Comparison of ENCODE assay signal across 8 cellular contexts in the genomic region with DNA sequence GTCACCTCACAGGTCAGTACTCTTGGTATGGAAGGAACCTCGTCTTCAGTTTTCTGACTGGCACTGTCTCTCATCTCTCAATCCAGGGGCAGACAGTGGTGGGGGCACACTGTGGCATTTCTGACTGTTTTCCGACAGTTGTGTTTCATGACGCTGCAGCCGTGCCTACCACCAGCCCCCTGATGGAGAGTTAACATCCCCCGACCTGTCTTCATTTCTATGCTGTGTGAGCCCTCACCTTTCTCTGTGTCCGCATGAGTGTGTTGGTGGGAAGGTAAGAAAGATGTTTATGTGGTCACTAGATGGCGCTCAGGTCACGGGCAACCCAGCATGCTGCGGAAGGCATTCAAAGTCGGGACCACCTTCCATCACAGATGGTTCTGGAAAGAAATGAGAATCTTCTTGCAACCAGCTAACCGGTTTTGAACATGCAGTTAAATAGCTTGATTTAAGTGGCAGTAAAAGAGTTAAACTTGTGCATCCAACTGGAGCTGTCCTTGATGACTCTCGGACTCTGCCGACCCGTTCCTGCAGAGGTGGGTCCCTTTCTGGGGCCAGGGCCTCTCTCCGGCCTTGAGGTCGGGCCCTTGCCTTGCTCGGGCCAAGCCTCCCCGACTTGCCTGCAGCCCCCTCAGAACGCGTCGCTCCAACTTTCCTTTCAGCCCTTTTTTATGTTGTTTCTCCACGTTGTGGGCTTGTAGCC.
DNase-seq lines count a peak whose midpoint lies in the region; ATAC-seq and TF ChIP-seq lines count a peak whose summit lies in the region.

No MANE protein-coding gene starts in this region.

- no peaks in the 10 kb centered on the region for H3K36me3 Mint-ChIP-seq in activated T-helper 17 cell treated with anti-CD3 and anti-CD28 coated beads, Interleukin-2, amount 50 U/mL, for 72 hours (ENCODE audit: low read depth)

- peak; percentile 79 for TF ChIP-seq CTCF in OCI-LY1 (IDR thresholded peaks at IDR 0.05; ENCODE audit: low read length)
- TF ChIP-seq CTCF in fibroblast of villous mesenchyme (IDR thresholded peaks at IDR 0.05; ENCODE audit: insufficient read depth, low read depth, low read length) = peak; percentile 75
- TF ChIP-seq CTCF in uterus (IDR thresholded peaks at IDR 0.05) = peak; percentile 51 to 69 (median 65)

- H3K4me1 Mint-ChIP-seq in activated T-helper 17 cell treated with anti-CD3 and anti-CD28 coated beads, Interleukin-2, amount 50 U/mL, for 72 hours = peaks cover 8% of the 10 kb centered on the region

- no peak overlapping the region for H3K4ac ChIP-seq in neuronal stem cell (ENCODE audit: low read length)

- no peak overlapping the region for H3K27ac ChIP-seq in OCI-LY1 (ENCODE audit: low read depth, low read length, poor library complexity, severe bottlenecking)
- no peak overlapping the region for H3K27ac ChIP-seq in neuronal stem cell (replicated peaks; ENCODE audit: low read length)
- no peak overlapping the region for H3K27ac ChIP-seq in uterus

- no peak overlapping the region for H2BK15ac ChIP-seq in neuronal stem cell (ENCODE audit: low read length)

- peak; percentile 45 for DNase-seq in NK-92 treated with Interleukin-12 subunit alpha and Interleukin-12 subunit beta, amount 100 ng/mL, for 24 hours (lab: John Stamatoyannopoulos, UW)
- no peak for DNase-seq in NK-92 (lab: John Stamatoyannopoulos, UW; ENCODE audit: unreplicated experiment)
- peak; percentile 67 for DNase-seq in fibroblast of villous mesenchyme (ENCODE audit: low read depth)
- DNase-seq in neuronal stem cell (ENCODE audit: low spot score) = peak; percentile 72
- DNase-seq in uterus = peak; percentile 41 to 44

- H3K27me3 ChIP-seq in OCI-LY1 (ENCODE audit: insufficient read depth, low read length) = no peaks in the 10 kb centered on the region; the same call in 1 of the 2 replicates
- peaks cover 0 to 6% (median 0%) of the 10 kb centered on the region in 3 experiments for H3K27me3 ChIP-seq in neuronal stem cell (ENCODE audit: control insufficient read depth in 3 of 3, insufficient read depth in 3 of 3, low read depth in 1 of 3, low read length in 3 of 3)
- no peaks in the 10 kb centered on the region for H3K27me3 ChIP-seq in uterus

- no peak overlapping the region for H3K27ac Mint-ChIP-seq in activated T-helper 17 cell treated with anti-CD3 and anti-CD28 coated beads, Interleukin-2, amount 50 U/mL, for 72 hours

- no peak overlapping the region for H2AK5ac ChIP-seq in neuronal stem cell (ENCODE audit: low read depth, low read length)

- H3K9ac ChIP-seq in OCI-LY1 (ENCODE audit: low read length) (no peak overlapping the region), neuronal stem cell (ENCODE audit: low read depth, low read length, poor library complexity) (no peak overlapping the region)

- H3K4me1 ChIP-seq in OCI-LY1 (ENCODE audit: insufficient read depth, low read length, severe bottlenecking) = peaks cover 4% of the 10 kb centered on the region
- H3K4me1 ChIP-seq in neuronal stem cell (ENCODE audit: control insufficient read depth in 2 of 2, insufficient read depth in 1 of 2, low read depth in 1 of 2, low read length in 2 of 2) = no peaks in the 10 kb centered on the region
- no peaks in the 10 kb centered on the region for H3K4me1 ChIP-seq in uterus

- peak; percentile 60 for ATAC-seq in HG03565 (IDR thresholded peaks at IDR 0.05; ENCODE audit: unreplicated experiment)
- ATAC-seq in activated T-helper 17 cell treated with anti-CD3 and anti-CD28 coated beads, Interleukin-2, amount 50 U/mL, for 72 hours (replicated peaks) = peak; percentile 76

- no peak overlapping the region for H4K8ac ChIP-seq in neuronal stem cell (ENCODE audit: low read depth, low read length)

- H4K20me1 ChIP-seq in OCI-LY1 (ENCODE audit: insufficient read depth, low read length) = no peaks in the 10 kb centered on the region

- peaks cover 21% of the 10 kb centered on the region for H3K27me3 Mint-ChIP-seq in activated T-helper 17 cell treated with anti-CD3 and anti-CD28 coated beads, Interleukin-2, amount 50 U/mL, for 72 hours

- H3K36me3 ChIP-seq in OCI-LY1 (ENCODE audit: insufficient read depth, low read length) (no peaks in the 10 kb centered on the region), neuronal stem cell (replicated peaks in 1 of 2; ENCODE audit: control insufficient read depth in 2 of 2, insufficient read depth in 2 of 2, low read length in 2 of 2) (no peaks in the 10 kb centered on the region), uterus (no peaks in the 10 kb centered on the region)

- no peaks in the 10 kb centered on the region for H3K9me3 ChIP-seq in OCI-LY1 (ENCODE audit: low read length)
- H3K9me3 ChIP-seq in neuronal stem cell (replicated peaks in 1 of 2; ENCODE audit: control insufficient read depth in 2 of 2, insufficient read depth in 1 of 2, low read depth in 1 of 2, low read length in 2 of 2) = peaks cover 0 to 2% of the 10 kb centered on the region in 2 donors
- H3K9me3 ChIP-seq in uterus = no peaks in the 10 kb centered on the region

- H3F3A ChIP-seq in OCI-LY1 (ENCODE audit: insufficient read depth, low read length) = no peaks in the 10 kb centered on the region

- no peak overlapping the region for H2BK12ac ChIP-seq in neuronal stem cell (ENCODE audit: low read length)

- H3K9me3 Mint-ChIP-seq in activated T-helper 17 cell treated with anti-CD3 and anti-CD28 coated beads, Interleukin-2, amount 50 U/mL, for 72 hours = no peaks in the 10 kb centered on the region

- H2AFZ ChIP-seq in OCI-LY1 (ENCODE audit: low read length) (no peak overlapping the region), neuronal stem cell (ENCODE audit: low read length) (no peak overlapping the region)

- no peak overlapping the region for H2BK120ac ChIP-seq in neuronal stem cell (ENCODE audit: low read depth, low read length)

- H3K18ac ChIP-seq in neuronal stem cell (ENCODE audit: low read length) = no peak overlapping the region

- no peak overlapping the region for H3K4me3 ChIP-seq in OCI-LY1 (ENCODE audit: low read depth, low read length, poor library complexity, severe bottlenecking)
- no peak overlapping the region for H3K4me3 ChIP-seq in fibroblast of villous mesenchyme (ENCODE audit: low read depth, low read length)
- no peak overlapping the region for H3K4me3 ChIP-seq in neuronal stem cell (ENCODE audit: low read length in 2 of 2)
- H3K4me3 ChIP-seq in uterus = no peak overlapping the region

- no peaks in the 10 kb centered on the region for H3K79me2 ChIP-seq in OCI-LY1 (ENCODE audit: insufficient read depth, low read length)

- H4K91ac ChIP-seq in neuronal stem cell (ENCODE audit: low read depth, low read length, poor library complexity) = no peak overlapping the region

- H2BK5ac ChIP-seq in neuronal stem cell (ENCODE audit: low read length) = no peak overlapping the region

- no peak for TF ChIP-seq POLR2A in uterus (IDR thresholded peaks at IDR 0.05)

- H3K9me2 ChIP-seq in OCI-LY1 (ENCODE audit: low read depth, low read length) = no peaks in the 10 kb centered on the region

- H3K4me3 Mint-ChIP-seq in activated T-helper 17 cell treated with anti-CD3 and anti-CD28 coated beads, Interleukin-2, amount 50 U/mL, for 72 hours = peak overlapping the region; percentile 66

- WGBS in neuronal stem cell (ENCODE audit: extremely low coverage in 2 of 2, insufficient read length in 2 of 2, insufficient replicate concordance in 1 of 2), 2 donors = no CpG with 5 or more reads among the region's 22 CpGs

- H3K79me1 ChIP-seq in neuronal stem cell (ENCODE audit: low read depth, low read length) = peaks cover 2% of the 10 kb centered on the region

- H3K4me2 ChIP-seq in OCI-LY1 (ENCODE audit: low read length) = peak overlapping the region; percentile 32; the same call in 1 of the 2 replicates
- H3K4me2 ChIP-seq in neuronal stem cell (ENCODE audit: insufficient read depth, low read length, poor library complexity, severe bottlenecking) = no peak overlapping the region

- no peak overlapping the region for H3K23ac ChIP-seq in neuronal stem cell (ENCODE audit: low read depth, low read length, poor library complexity)

- H3K14ac ChIP-seq in neuronal stem cell (ENCODE audit: low read length) = no peak overlapping the region

- intact Hi-C loops in uterus (cut with DNase I; ENCODE audit: low total_unique reads) = loop anchor here (5.0 kb wide), 1 partner anchor 607 kb away; no protein-coding TSS in a partner anchor
